Comparison of ENCODE assay signal across 21 cellular contexts in genomic region chr7:108307246-108307982, GRCh38.
DNase-seq lines count a peak whose midpoint lies in the region; ATAC-seq, FAIRE-seq and TF ChIP-seq lines count a peak whose summit lies in the region.
"Had no signal": no experiment of that assay in that cellular context is flagged by ENCODE, and none has a peak within 500 bp of the region (broad histone marks: within the 10 kb centered on the region; RNA-seq: fewer than 3 reads in every experiment).

No MANE protein-coding gene starts in this region.

- H3K4ac ChIP-seq in H1 (replicated peaks; ENCODE audit: insufficient read length, low read depth, low read length): no peak overlapping the region

- H3K27me3 ChIP-seq in RWPE2 (ENCODE audit: insufficient read depth, poor library complexity, severe bottlenecking) (no peaks in the 10 kb centered on the region), H1 (replicated peaks in 1 of 4; ENCODE audit: control insufficient read depth in 3 of 4, extremely low read depth in 1 of 4, insufficient read depth in 3 of 4, low read length in 3 of 4) (no peaks in the 10 kb centered on the region)
- H3K27me3 ChIP-seq: heart left ventricle, upper lobe of right lung had no signal

- 0 out of 2 replicates have a peak overlapping the region, but pooled peaks have one; percentile 9 for H2BK15ac ChIP-seq in H1 (ENCODE audit: low read length)

- H3K79me1 ChIP-seq in H1 (ENCODE audit: low read depth, low read length): no peaks in the 10 kb centered on the region

- H2AFZ ChIP-seq in H1 (ENCODE audit: low read length): no peak overlapping the region

- H3K4me1 ChIP-seq in RWPE2 (ENCODE audit: insufficient read depth, poor library complexity, severe bottlenecking): peaks cover 47% of the 10 kb centered on the region
- H3K4me1 ChIP-seq in H1 (replicated peaks in 1 of 4; ENCODE audit: control insufficient read depth in 3 of 4, insufficient read depth in 4 of 4, low read length in 3 of 4): peaks cover 0 to 13% (median 7%) of the 10 kb centered on the region in 4 experiments; a peak in 4 of 7 replicates
- H3K4me1 ChIP-seq: upper lobe of right lung had no signal

- FAIRE-seq in H1 (lab: Jason Lieb, UNC): no peak

- no peak overlapping the region for H2BK12ac ChIP-seq in H1 (ENCODE audit: low read depth, low read length)

- CTCF ChIA-PET in H1 (lab: Charles Lee; ENCODE audit: partially characterized antibody): interaction anchor here (1.0 kb wide), 1 partner anchor 193 kb away, joined by 3 read pairs; no protein-coding TSS in a partner anchor

- H2BK5ac ChIP-seq in H1 (ENCODE audit: low read depth, low read length): no peak overlapping the region

- no peak for TF ChIP-seq EP300 in H1 (IDR thresholded peaks at IDR 0.05; ENCODE audit: borderline replicate concordance in 1 of 2, low read depth in 2 of 2, low read length in 2 of 2)

- no peak overlapping the region for H3K4me3 ChIP-seq in RWPE2 (ENCODE audit: severe bottlenecking)
- no peak overlapping the region for H3K4me3 ChIP-seq in H1 (ENCODE audit: extremely low read depth in 1 of 4, insufficient read depth in 2 of 4, low read depth in 3 of 4, low read length in 4 of 4)
- H3K4me3 ChIP-seq: heart left ventricle, upper lobe of right lung had no signal

- H3K27ac ChIP-seq in RWPE2 (ENCODE audit: poor library complexity, severe bottlenecking) (peak overlapping the region; percentile 98), H1 (ENCODE audit: low read depth, low read length) (no peak overlapping the region)
- H3K27ac ChIP-seq: C4-2B, heart left ventricle, upper lobe of right lung had no signal

- H3K4me2 ChIP-seq in H1 (ENCODE audit: insufficient read depth in 1 of 2, low read depth in 2 of 2, low read length in 2 of 2): no peak overlapping the region

- H3K27me3 Mint-ChIP-seq in activated T-cell treated with anti-CD3 and anti-CD28 coated beads, Interleukin-2, amount 50 U/mL, for 4 hours (ENCODE audit: low read depth): peaks cover 2% of the 10 kb centered on the region
- H3K27me3 Mint-ChIP-seq: activated B cell treated with CpG ODN at 0.5 μM for 24 hours; stimulated activated naive CD8-positive, alpha-beta T cell treated with anti-CD3 and anti-CD28 coated beads, Interleukin-15, Interleukin-2, amounts not matched to agents 100 ng/mL and 50 ng/mL, for 24 hours had no signal

- H3K9me3 ChIP-seq in RWPE2 (ENCODE audit: severe bottlenecking) (no peaks in the 10 kb centered on the region), H1 (ENCODE audit: insufficient read depth in 2 of 2, low read depth in 1 of 2, low read length in 1 of 2) (no peaks in the 10 kb centered on the region)
- H3K9me3 ChIP-seq: heart left ventricle, upper lobe of right lung had no signal

- no peak overlapping the region for H3K56ac ChIP-seq in H1 (replicated peaks; ENCODE audit: insufficient read length, low read depth, low read length)

- WGBS in H1 (ENCODE audit: extremely low coverage in 1 of 2, insufficient coverage in 1 of 2, insufficient read length in 1 of 2, insufficient replicate concordance in 2 of 2, low coverage in 1 of 2, low lambda C conversion rate in 2 of 2, missing lambda C conversion rate in 1 of 2), 2 experiments: 80% methylated on average over 6 of the region's 6 CpGs; no CpG with 5 or more reads in 1 of the 2 experiments

- H4K8ac ChIP-seq in H1 (ENCODE audit: extremely low read depth, insufficient read depth, low read length): no peak overlapping the region

- H3K4me1 Mint-ChIP-seq in activated T-cell treated with anti-CD3 and anti-CD28 coated beads, Interleukin-2, amount 50 U/mL, for 4 hours (ENCODE audit: low read depth): no peaks in the 10 kb centered on the region

- no peak for TF ChIP-seq POLR2A in H1 (IDR thresholded peaks at IDR 0.05; ENCODE audit: control extremely low read depth in 1 of 2, low read depth in 2 of 2, low read length in 2 of 2)

- no peak overlapping the region; the same call in 1 of the 2 replicates for H2BK20ac ChIP-seq in H1 (ENCODE audit: low read length)

- peak; percentile 32 for DNase-seq in DMS53 (lab: John Stamatoyannopoulos, UW)
- DNase-seq in DMS53 treated with DMSO at 0.1 percent for 48 hours (lab: John Stamatoyannopoulos, UW; ENCODE audit: unreplicated experiment): no peak
- no peak for DNase-seq in RWPE2 (ENCODE audit: low spot score)
- no peak for DNase-seq in H1 (ENCODE audit: low read depth in 1 of 2, low spot score in 2 of 2)
- peak; percentile 37 for DNase-seq in pons (ENCODE audit: low spot score)
- DNase-seq in amniotic stem cell (lab: John Stamatoyannopoulos, UW): no peak
- no peak for DNase-seq in NCI-H1092 treated with DMSO at 0.1 percent for 48 hours (lab: John Stamatoyannopoulos, UW)
- no peak for DNase-seq in activated T-cell treated with anti-CD3 and anti-CD28 coated beads, Interleukin-2, amount 50 U/mL, for 4 hours
- DNase-seq: 8988T; activated B cell treated with CpG ODN at 0.5 μM for 24 hours; activated CD8-positive, alpha-beta memory T cell treated with anti-CD3 and anti-CD28 coated beads for 24 hours; amygdala; cortex of kidney; DMS79; heart left ventricle; mesendoderm; SIG-M5; T-helper 2 cell; upper lobe of right lung had no signal

- H2AK5ac ChIP-seq in H1 (ENCODE audit: low read depth, low read length): no peak overlapping the region; the same call in 1 of the 2 replicates

- no peak overlapping the region for H3K14ac ChIP-seq in H1 (ENCODE audit: insufficient read length)

- H4K5ac ChIP-seq in H1 (ENCODE audit: insufficient read length, low read depth, low read length): no peak overlapping the region

- no peak for TF ChIP-seq CTCF in RWPE2 (IDR thresholded peaks at IDR 0.05; ENCODE audit: poor library complexity, severe bottlenecking)
- TF ChIP-seq CTCF in H1 (IDR thresholded peaks at IDR 0.05; ENCODE audit: control extremely low read depth in 1 of 3, insufficient read depth in 1 of 3, low read depth in 1 of 3, low read length in 3 of 3): no peak

- H3K4me3 Mint-ChIP-seq in activated T-cell treated with anti-CD3 and anti-CD28 coated beads, Interleukin-2, amount 50 U/mL, for 4 hours: no peak overlapping the region
- H3K4me3 Mint-ChIP-seq: activated B cell treated with CpG ODN at 0.5 μM for 24 hours; stimulated activated naive CD8-positive, alpha-beta T cell treated with anti-CD3 and anti-CD28 coated beads, Interleukin-15, Interleukin-2, amounts not matched to agents 100 ng/mL and 50 ng/mL, for 24 hours had no signal

- H3K9ac ChIP-seq in H1 (replicated peaks in 1 of 4; ENCODE audit: extremely low read depth in 1 of 4, low read depth in 3 of 4, low read length in 3 of 4): no peak overlapping the region

- H3K36me3 Mint-ChIP-seq in activated T-cell treated with anti-CD3 and anti-CD28 coated beads, Interleukin-2, amount 50 U/mL, for 4 hours (ENCODE audit: insufficient read depth): no peaks in the 10 kb centered on the region

- no peak overlapping the region for H3K18ac ChIP-seq in H1 (ENCODE audit: extremely low read depth, low read length)

- H3K23me2 ChIP-seq in H1 (ENCODE audit: low read depth, low read length): no peaks in the 10 kb centered on the region

- no peak overlapping the region for H4K91ac ChIP-seq in H1 (replicated peaks; ENCODE audit: insufficient read length, low read length)

- no peak overlapping the region for H2BK120ac ChIP-seq in H1 (replicated peaks; ENCODE audit: low read depth, low read length)

- no peak overlapping the region for H3K23ac ChIP-seq in H1 (ENCODE audit: insufficient read length)

- no peaks in the 10 kb centered on the region for H3K9me3 Mint-ChIP-seq in activated T-cell treated with anti-CD3 and anti-CD28 coated beads, Interleukin-2, amount 50 U/mL, for 4 hours
- H3K9me3 Mint-ChIP-seq: activated B cell treated with CpG ODN at 0.5 μM for 24 hours; stimulated activated naive CD8-positive, alpha-beta T cell treated with anti-CD3 and anti-CD28 coated beads, Interleukin-15, Interleukin-2, amounts not matched to agents 100 ng/mL and 50 ng/mL, for 24 hours had no signal

- no peak for TF ChIP-seq RAD21 in H1 (IDR thresholded peaks at IDR 0.05 in 1 of 2, conservative IDR thresholded peaks at IDR 0.05 in 1 of 2; ENCODE audit: low read depth in 2 of 2, low read length in 2 of 2)

- no peaks in the 10 kb centered on the region for H3K79me2 ChIP-seq in H1 (ENCODE audit: control insufficient read depth in 1 of 2, insufficient read depth in 2 of 2, low read length in 2 of 2)

- POLR2A ChIA-PET in H1 (lab: Charles Lee; ENCODE audit: partially characterized antibody): no interaction called here

- H4K20me1 ChIP-seq in H1 (replicated peaks in 1 of 2; ENCODE audit: control insufficient read depth in 1 of 2, insufficient read depth in 2 of 2, low read length in 2 of 2): no peaks in the 10 kb centered on the region

- H3K36me3 ChIP-seq in RWPE2 (ENCODE audit: low read depth) (no peaks in the 10 kb centered on the region), H1 (ENCODE audit: control insufficient read depth in 2 of 4, insufficient read depth in 4 of 4, low read length in 3 of 4) (no peaks in the 10 kb centered on the region)
- H3K36me3 ChIP-seq: heart left ventricle, upper lobe of right lung had no signal

- ATAC-seq in RWPE2 (ENCODE audit: low read depth): no peak
- no peak for ATAC-seq in activated T-cell treated with anti-CD3 and anti-CD28 coated beads, Interleukin-2, amount 50 U/mL, for 4 hours
- ATAC-seq: heart left ventricle, upper lobe of right lung had no signal

TF ChIP-seq in H1, 55 proteins besides CTCF, POLR2A, EP300 and RAD21 (continues in another document):
- no peak for TF ChIP-seq TAF7 (optimal IDR thresholded peaks at IDR 0.05; ENCODE audit: borderline replicate concordance, low read depth, low read length)

Comparison
In these comparisons a context has a peak if more than half of its experiments do, and no peak if none do; other contexts are left out.
1. DNase-seq: peak in DMS53 (single experiment) and pons (single experiment); none in DMS53 treated with DMSO at 0.1 percent for 48 hours (single experiment), RWPE2 (single experiment), H1 (0 of 2), amniotic stem cell (single experiment), NCI-H1092 treated with DMSO at 0.1 percent for 48 hours (single experiment) and activated T-cell treated with anti-CD3 and anti-CD28 coated beads, Interleukin-2, amount 50 U/mL, for 4 hours (single experiment).